ENCODE assay signal across 1 cellular context in genomic region chr1:244011796-244012195, GRCh38.
TF ChIP-seq lines count a peak whose summit lies in the region.

No MANE protein-coding gene starts in this region.

TF ChIP-seq in SK-N-SH, 30 proteins besides CTCF, POLR2A, EP300 and RAD21 (continued from another document):
- TF ChIP-seq SMC3 (IDR thresholded peaks at IDR 0.05; ENCODE audit: low read depth, low read length) (no peak), TAF1 (IDR thresholded peaks at IDR 0.05; ENCODE audit: borderline replicate concordance, low read depth, low read length) (no peak), RCOR1 (IDR thresholded peaks at IDR 0.05; ENCODE audit: low read length) (no peak), FOSL2 (IDR thresholded peaks at IDR 0.05; ENCODE audit: borderline replicate concordance, low read depth) (no peak), CHD2 (IDR thresholded peaks at IDR 0.05; ENCODE audit: low read length, partially characterized antibody) (no peak), EZH2phosphoT487 (IDR thresholded peaks at IDR 0.05; ENCODE audit: borderline replicate concordance, low read depth) (no peak), USF2 (IDR thresholded peaks at IDR 0.05; ENCODE audit: borderline replicate concordance, low read depth, low read length) (no peak), ZBTB33 (IDR thresholded peaks at IDR 0.05; ENCODE audit: borderline replicate concordance, low read depth) (no peak), FOXJ3 (CRISPR knock-in tag; IDR thresholded peaks at IDR 0.05) (no peak)
- TF ChIP-seq, protein P1, sequence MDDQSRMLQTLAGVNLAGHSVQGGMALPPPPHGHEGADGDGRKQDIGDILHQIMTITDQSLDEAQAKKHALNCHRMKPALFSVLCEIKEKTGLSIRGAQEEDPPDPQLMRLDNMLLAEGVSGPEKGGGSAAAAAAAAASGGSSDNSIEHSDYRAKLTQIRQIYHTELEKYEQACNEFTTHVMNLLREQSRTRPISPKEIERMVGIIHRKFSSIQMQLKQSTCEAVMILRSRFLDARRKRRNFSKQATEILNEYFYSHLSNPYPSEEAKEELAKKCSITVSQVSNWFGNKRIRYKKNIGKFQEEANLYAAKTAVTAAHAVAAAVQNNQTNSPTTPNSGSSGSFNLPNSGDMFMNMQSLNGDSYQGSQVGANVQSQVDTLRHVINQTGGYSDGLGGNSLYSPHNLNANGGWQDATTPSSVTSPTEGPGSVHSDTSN (IDR thresholded peaks at IDR 0.05): no peak
- TF ChIP-seq, protein P2, sequence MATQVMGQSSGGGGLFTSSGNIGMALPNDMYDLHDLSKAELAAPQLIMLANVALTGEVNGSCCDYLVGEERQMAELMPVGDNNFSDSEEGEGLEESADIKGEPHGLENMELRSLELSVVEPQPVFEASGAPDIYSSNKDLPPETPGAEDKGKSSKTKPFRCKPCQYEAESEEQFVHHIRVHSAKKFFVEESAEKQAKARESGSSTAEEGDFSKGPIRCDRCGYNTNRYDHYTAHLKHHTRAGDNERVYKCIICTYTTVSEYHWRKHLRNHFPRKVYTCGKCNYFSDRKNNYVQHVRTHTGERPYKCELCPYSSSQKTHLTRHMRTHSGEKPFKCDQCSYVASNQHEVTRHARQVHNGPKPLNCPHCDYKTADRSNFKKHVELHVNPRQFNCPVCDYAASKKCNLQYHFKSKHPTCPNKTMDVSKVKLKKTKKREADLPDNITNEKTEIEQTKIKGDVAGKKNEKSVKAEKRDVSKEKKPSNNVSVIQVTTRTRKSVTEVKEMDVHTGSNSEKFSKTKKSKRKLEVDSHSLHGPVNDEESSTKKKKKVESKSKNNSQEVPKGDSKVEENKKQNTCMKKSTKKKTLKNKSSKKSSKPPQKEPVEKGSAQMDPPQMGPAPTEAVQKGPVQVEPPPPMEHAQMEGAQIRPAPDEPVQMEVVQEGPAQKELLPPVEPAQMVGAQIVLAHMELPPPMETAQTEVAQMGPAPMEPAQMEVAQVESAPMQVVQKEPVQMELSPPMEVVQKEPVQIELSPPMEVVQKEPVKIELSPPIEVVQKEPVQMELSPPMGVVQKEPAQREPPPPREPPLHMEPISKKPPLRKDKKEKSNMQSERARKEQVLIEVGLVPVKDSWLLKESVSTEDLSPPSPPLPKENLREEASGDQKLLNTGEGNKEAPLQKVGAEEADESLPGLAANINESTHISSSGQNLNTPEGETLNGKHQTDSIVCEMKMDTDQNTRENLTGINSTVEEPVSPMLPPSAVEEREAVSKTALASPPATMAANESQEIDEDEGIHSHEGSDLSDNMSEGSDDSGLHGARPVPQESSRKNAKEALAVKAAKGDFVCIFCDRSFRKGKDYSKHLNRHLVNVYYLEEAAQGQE (IDR thresholded peaks at IDR 0.05; ENCODE audit: low read depth, low read length): no peak
